19 cellular contexts compared by ENCODE assay signal in the genomic region with DNA sequence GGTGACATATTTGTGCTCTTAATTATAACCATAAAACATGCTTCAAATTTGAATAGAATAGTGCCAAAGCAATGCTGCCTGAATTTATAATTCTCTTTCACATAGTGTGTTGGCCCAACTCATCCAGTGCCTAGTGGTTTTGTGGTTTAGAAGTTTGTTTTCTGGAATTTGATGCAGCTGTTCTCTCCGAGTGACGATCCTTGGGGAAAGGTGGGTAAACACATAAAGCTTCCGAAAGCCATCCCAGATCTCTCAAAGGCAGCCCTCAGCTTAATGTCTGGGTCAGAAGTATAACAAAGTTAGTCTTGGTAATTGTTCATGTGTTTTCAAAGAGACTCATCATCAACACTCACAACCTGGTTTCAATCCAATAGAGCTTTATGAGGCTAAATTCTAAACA.
DNase-seq lines count a peak whose midpoint lies in the region; ATAC-seq and TF ChIP-seq lines count a peak whose summit lies in the region.
"Had no signal": no experiment of that assay in that cellular context is flagged by ENCODE, and none has a peak within 500 bp of the region (broad histone marks: within the 10 kb centered on the region; RNA-seq: fewer than 3 reads in every experiment).

No MANE protein-coding gene starts in this region.

- no peaks in the 10 kb centered on the region for H3K9me3 ChIP-seq in MG63
- H3K9me3 ChIP-seq in skeletal muscle satellite cell (replicated peaks; ENCODE audit: low read length): no peaks in the 10 kb centered on the region
- no peaks in the 10 kb centered on the region for H3K9me3 ChIP-seq in left ventricle myocardium inferior (replicated peaks)
- H3K9me3 ChIP-seq: BE2C had no signal

- ATAC-seq in GM21737 (IDR thresholded peaks at IDR 0.05; ENCODE audit: unreplicated experiment): no peak
- ATAC-seq: GM23338, HepG2 had no signal

- peak; percentile 5 for DNase-seq in EL
- DNase-seq in MG63: peak; percentile 8
- DNase-seq in fibroblast of peridontal ligament (ENCODE audit: extremely low read depth): peak; percentile 46
- DNase-seq in activated effector memory CD4-positive, alpha-beta T cell treated with Interleukin-2 at 50 U/mL for 16 hours: no peak
- DNase-seq in left ventricle myocardium inferior: no peak
- DNase-seq in NCI-H2107 (lab: John Stamatoyannopoulos, UW): no peak
- DNase-seq: ACHN; BE2C; CD4-positive, alpha-beta T cell; MM.1S; NCI-H1092 treated with DMSO at 0.1 percent for 48 hours; NCI-H2081 treated with DMSO at 0.1 percent for 48 hours; NCI-H524; SIG-M5 had no signal

- no peak for TF ChIP-seq CTCF in left ventricle myocardium inferior (IDR thresholded peaks at IDR 0.05; ENCODE audit: borderline replicate concordance)

- no peak overlapping the region for H3K27ac ChIP-seq in left ventricle myocardium inferior (replicated peaks)
- H3K27ac ChIP-seq: KMS-11 had no signal

- peak overlapping the region; percentile 33 for H3K9ac ChIP-seq in skeletal muscle satellite cell (ENCODE audit: low read depth, low read length)
- H3K9ac ChIP-seq: KMS-11 had no signal

- H3K4me2 ChIP-seq in skeletal muscle satellite cell (ENCODE audit: low read length): no peak overlapping the region
- H3K4me2 ChIP-seq: GM23338, KMS-11 had no signal

- H3K36me3 ChIP-seq in MG63: no peaks in the 10 kb centered on the region
- no peaks in the 10 kb centered on the region for H3K36me3 ChIP-seq in skeletal muscle satellite cell (ENCODE audit: insufficient read depth, low read length)
- no peaks in the 10 kb centered on the region for H3K36me3 ChIP-seq in left ventricle myocardium inferior
- H3K36me3 ChIP-seq: BE2C had no signal

- H3K4me1 ChIP-seq in skeletal muscle satellite cell (ENCODE audit: control insufficient read depth, insufficient read depth, low read length): peaks cover 15% of the 10 kb centered on the region
- peaks cover 4% of the 10 kb centered on the region for H3K4me1 ChIP-seq in left ventricle myocardium inferior
- H3K4me1 ChIP-seq: BE2C had no signal

- H3K27me3 ChIP-seq in MG63 (no peaks in the 10 kb centered on the region), skeletal muscle satellite cell (ENCODE audit: control insufficient read depth, insufficient read depth, low read length) (no peaks in the 10 kb centered on the region), left ventricle myocardium inferior (ENCODE audit: low read depth) (no peaks in the 10 kb centered on the region)
- H3K27me3 ChIP-seq: BE2C had no signal

- H3K4me3 ChIP-seq in MG63 (no peak overlapping the region), skeletal muscle satellite cell (ENCODE audit: low read length) (peak overlapping the region; percentile 9), left ventricle myocardium inferior (no peak overlapping the region)
- H3K4me3 ChIP-seq: GM23338 had no signal

- intact Hi-C loops in left ventricle myocardium inferior (cut with micrococcal nuclease): no loop called here

Comparison
In these comparisons a context has a peak if more than half of its experiments do, and no peak if none do; other contexts are left out.
1. DNase-seq: peak in EL (single experiment), MG63 (single experiment) and fibroblast of peridontal ligament (single experiment); none in activated effector memory CD4-positive, alpha-beta T cell treated with Interleukin-2 at 50 U/mL for 16 hours (single experiment), left ventricle myocardium inferior (single experiment) and NCI-H2107 (single experiment).